28 cellular contexts compared by ENCODE assay signal in genomic region chr3:11445883-11446282, GRCh38.
DNase-seq lines count a peak whose midpoint lies in the region; ATAC-seq, FAIRE-seq and TF ChIP-seq lines count a peak whose summit lies in the region.
"Had no signal": no experiment of that assay in that cellular context is flagged by ENCODE, and none has a peak within 500 bp of the region (broad histone marks: within the 10 kb centered on the region; RNA-seq: fewer than 3 reads in every experiment).

No MANE protein-coding gene starts in this region.

- no peak overlapping the region for H3K9ac ChIP-seq in astrocyte (ENCODE audit: low read length)
- H3K9ac ChIP-seq: BLaER1 treated with 17β-estradiol and CSF1 and Interleukin-3, amounts not matched to agents 10 nM and 100 nM; neural progenitor cell; SK-N-SH had no signal

- FAIRE-seq in D721Med (lab: Jason Lieb, UNC) (peak; percentile 32), astrocyte (lab: Jason Lieb, UNC) (no peak)
- FAIRE-seq: frontal cortex, GM12892, islet of Langerhans had no signal

- no peaks in the 10 kb centered on the region for H3K27me3 ChIP-seq in astrocyte (ENCODE audit: insufficient read depth, low read length)
- H3K27me3 ChIP-seq: BLaER1 treated with 17β-estradiol and CSF1 and Interleukin-3, amounts not matched to agents 10 nM and 100 nM; neural progenitor cell; suprapubic skin had no signal

- H3K27me3 Mint-ChIP-seq in astrocyte (ENCODE audit: low read depth, unreplicated experiment) (no peaks in the 10 kb centered on the region), osteocyte (ENCODE audit: unreplicated experiment) (no peaks in the 10 kb centered on the region)

- ATAC-seq in GM21825 (IDR thresholded peaks at IDR 0.05; ENCODE audit: unreplicated experiment) (no peak), HG02840 (IDR thresholded peaks at IDR 0.05; ENCODE audit: low FRiP score, unreplicated experiment) (no peak)
- ATAC-seq: stimulated activated effector memory CD8-positive, alpha-beta T cell treated with anti-CD3 and anti-CD28 coated beads, Interleukin-12 subunit alpha, Interleukin-12 subunit beta, amount 100 ng/mL, for 72 hours had no signal

- H3K27ac Mint-ChIP-seq in astrocyte (ENCODE audit: unreplicated experiment) (no peak overlapping the region), osteocyte (ENCODE audit: unreplicated experiment) (peak overlapping the region; percentile 62)
- H3K27ac Mint-ChIP-seq: neural progenitor cell; stimulated activated effector memory CD8-positive, alpha-beta T cell treated with anti-CD3 and anti-CD28 coated beads, Interleukin-12 subunit alpha, Interleukin-12 subunit beta, amount 100 ng/mL, for 72 hours had no signal

- H3K4me3 ChIP-seq in astrocyte (ENCODE audit: insufficient read depth, low read depth, low read length) (no peak overlapping the region), fibroblast of pulmonary artery (replicated peaks; ENCODE audit: low read depth, low read length) (no peak overlapping the region)
- H3K4me3 ChIP-seq: BLaER1 treated with 17β-estradiol and CSF1 and Interleukin-3, amounts not matched to agents 10 nM and 100 nM; neural progenitor cell; skin epidermis; suprapubic skin had no signal

- peaks cover 6% of the 10 kb centered on the region for H3K9me3 Mint-ChIP-seq in astrocyte (ENCODE audit: unreplicated experiment)
- H3K9me3 Mint-ChIP-seq in osteocyte (ENCODE audit: unreplicated experiment) = no peaks in the 10 kb centered on the region
- H3K9me3 Mint-ChIP-seq: stimulated activated effector memory CD8-positive, alpha-beta T cell treated with anti-CD3 and anti-CD28 coated beads, Interleukin-12 subunit alpha, Interleukin-12 subunit beta, amount 100 ng/mL, for 72 hours had no signal

- H4K20me1 ChIP-seq in astrocyte (ENCODE audit: insufficient read depth, low read length) = no peaks in the 10 kb centered on the region

- peaks cover 11% of the 10 kb centered on the region for H3K4me1 Mint-ChIP-seq in astrocyte (ENCODE audit: low read depth, unreplicated experiment)
- peaks cover 32% of the 10 kb centered on the region for H3K4me1 Mint-ChIP-seq in osteocyte (ENCODE audit: unreplicated experiment)

- no peaks in the 10 kb centered on the region for H3K36me3 ChIP-seq in astrocyte (ENCODE audit: insufficient read depth, low read length)
- H3K36me3 ChIP-seq: neural progenitor cell, suprapubic skin had no signal

- H3K27ac ChIP-seq in astrocyte (ENCODE audit: low read depth, low read length) = no peak overlapping the region
- H3K27ac ChIP-seq: BLaER1 treated with 17β-estradiol and CSF1 and Interleukin-3, amounts not matched to agents 10 nM and 100 nM; neural progenitor cell; RWPE1; skin epidermis; suprapubic skin had no signal

- no peaks in the 10 kb centered on the region for H3K79me2 ChIP-seq in astrocyte (ENCODE audit: insufficient read depth, low read length)

- peak overlapping the region; percentile 16 for H3K4me2 ChIP-seq in astrocyte (ENCODE audit: low read length)
- H3K4me2 ChIP-seq: BLaER1 treated with 17β-estradiol and CSF1 and Interleukin-3, amounts not matched to agents 10 nM and 100 nM; neural progenitor cell; SK-N-SH had no signal

- H2AFZ ChIP-seq in astrocyte (ENCODE audit: low read depth, low read length) = no peak overlapping the region
- H2AFZ ChIP-seq: neural progenitor cell had no signal

- H3K9me3 ChIP-seq in astrocyte (ENCODE audit: insufficient read depth, low read depth, low read length) = no peaks in the 10 kb centered on the region
- H3K9me3 ChIP-seq: SK-N-SH, suprapubic skin had no signal

- DNase-seq in D721Med (ENCODE audit: insufficient read length, low spot score) (no peak), astrocyte (ENCODE audit: low read depth) (no peak), fibroblast of pulmonary artery (ENCODE audit: low read depth) (peak; percentile 38), osteocyte (ENCODE audit: extremely low spot score, unreplicated experiment) (no peak)
- DNase-seq in stimulated activated CD4-positive, alpha-beta T cell treated with anti-CD3 and anti-CD28 coated beads, Interleukin-15, amount 100 ng/mL, for 24 hours = no peak
- DNase-seq: ACHN; activated CD4-positive, alpha-beta T cell treated with anti-CD3 and anti-CD28 coated beads for 4 hours; activated naive CD4-positive, alpha-beta T cell; activated T-cell treated with anti-CD3 and anti-CD28 coated beads, Interleukin-2, amount 50 U/mL, for 48 hours; Calu3; caudate nucleus; dermis blood vessel endothelial cell; NCI-H1092 treated with DMSO at 0.1 percent for 48 hours; NCI-H187 treated with DMSO at 0.1 percent for 48 hours; NCI-H526 treated with DMSO at 0.1 percent for 48 hours; SK-N-SH; T-helper 2 cell had no signal

- no peak overlapping the region for H3K4me3 Mint-ChIP-seq in astrocyte (ENCODE audit: unreplicated experiment)
- H3K4me3 Mint-ChIP-seq in osteocyte (ENCODE audit: unreplicated experiment) = no peak overlapping the region
- H3K4me3 Mint-ChIP-seq: neural progenitor cell; stimulated activated effector memory CD8-positive, alpha-beta T cell treated with anti-CD3 and anti-CD28 coated beads, Interleukin-12 subunit alpha, Interleukin-12 subunit beta, amount 100 ng/mL, for 72 hours had no signal

- TF ChIP-seq CTCF in D721Med (IDR thresholded peaks at IDR 0.05; ENCODE audit: insufficient read depth, missing control alignments) = no peak
- TF ChIP-seq CTCF in astrocyte (IDR thresholded peaks at IDR 0.05; ENCODE audit: insufficient read depth, low read depth, low read length) = no peak
- no peak for TF ChIP-seq CTCF in fibroblast of pulmonary artery (IDR thresholded peaks at IDR 0.05; ENCODE audit: low read length, missing control alignments)
- TF ChIP-seq CTCF in osteocyte (IDR thresholded peaks at IDR 0.05) = no peak

- H3K4me1 ChIP-seq in astrocyte (ENCODE audit: insufficient read depth, low read length) = peaks cover 5% of the 10 kb centered on the region
- H3K4me1 ChIP-seq: BLaER1 treated with 17β-estradiol and CSF1 and Interleukin-3, amounts not matched to agents 10 nM and 100 nM; neural progenitor cell; suprapubic skin had no signal

- H3K36me3 Mint-ChIP-seq in astrocyte (ENCODE audit: low read depth, unreplicated experiment) (peaks cover 11% of the 10 kb centered on the region), osteocyte (ENCODE audit: unreplicated experiment) (peaks cover 8% of the 10 kb centered on the region)
